ENCODE assay signal across 20 cellular contexts in genomic region chr4:76035799-76036389, GRCh38. TPM values are rescaled to one million over a fixed set of nuclear protein-coding genes. Genes with fewer than 3 reads are reported as not detected.
DNase-seq lines count a peak whose midpoint lies in the region; ATAC-seq lines count a peak whose summit lies in the region.
"Had no signal": no experiment of that assay in that cellular context is flagged by ENCODE, and none has a peak within 500 bp of the region (broad histone marks: within the 10 kb centered on the region; RNA-seq: fewer than 3 reads in every experiment).

Gene CXCL11, minus strand, starts transcription at chr4:76036070. Its CDS starts 83 bp downstream, at chr4:76035987.

- CTCF ChIA-PET in activated naive CD4-positive, alpha-beta T cell treated with anti-CD3 and anti-CD28 coated beads, Interleukin-2, amount 10 ng/mL, durations not matched to agents 7 days and 5 days (lab: Charles Lee): no interaction called here

- H3K27ac Mint-ChIP-seq in activated naive CD4-positive, alpha-beta T cell treated with anti-CD3 and anti-CD28 coated beads, Interleukin-2, amount 50 U/mL, for 24 hours: peak within 1 kb of the TSS; percentile 0
- H3K27ac Mint-ChIP-seq in activated naive CD4-positive, alpha-beta T cell treated with anti-CD3 and anti-CD28 coated beads, Interleukin-2, amount 10 ng/mL, durations not matched to agents 7 days and 5 days: no peak within 1 kb of the TSS
- H3K27ac Mint-ChIP-seq: activated CD8-positive, alpha-beta T cell treated with anti-CD3 and anti-CD28 coated beads for 36 hours had no signal

- H3K4me3 Mint-ChIP-seq in activated naive CD4-positive, alpha-beta T cell treated with anti-CD3 and anti-CD28 coated beads, Interleukin-2, amount 50 U/mL, for 24 hours: no peak within 1 kb of the TSS
- no peak within 1 kb of the TSS for H3K4me3 Mint-ChIP-seq in activated naive CD4-positive, alpha-beta T cell treated with anti-CD3 and anti-CD28 coated beads, Interleukin-2, amount 10 ng/mL, durations not matched to agents 7 days and 5 days
- H3K4me3 Mint-ChIP-seq: activated CD8-positive, alpha-beta T cell treated with anti-CD3 and anti-CD28 coated beads for 36 hours had no signal

- no peaks in the 10 kb centered on the region for H3K27me3 Mint-ChIP-seq in activated naive CD4-positive, alpha-beta T cell treated with anti-CD3 and anti-CD28 coated beads, Interleukin-2, amount 50 U/mL, for 24 hours
- H3K27me3 Mint-ChIP-seq in activated naive CD4-positive, alpha-beta T cell treated with anti-CD3 and anti-CD28 coated beads, Interleukin-2, amount 10 ng/mL, durations not matched to agents 7 days and 5 days: no peaks in the 10 kb centered on the region

- no peak for DNase-seq in activated naive CD4-positive, alpha-beta T cell treated with anti-CD3 and anti-CD28 coated beads, Interleukin-2, amount 10 ng/mL, durations not matched to agents 7 days and 5 days
- DNase-seq in OCI-M1 (lab: John Stamatoyannopoulos, UW) (peak; percentile 43), epithelial cell of prostate (ENCODE audit: low read depth, low spot score) (no peak), renal cortical epithelial cell (ENCODE audit: low read depth) (peak; percentile 28), iPS-NIHi7 (ENCODE audit: extremely low spot score) (no peak)
- DNase-seq in stimulated activated CD4-positive, alpha-beta T cell treated with anti-CD3 and anti-CD28 coated beads, Interleukin-4, amount 100 ng/mL, for 1 hour: no peak
- DNase-seq: activated CD4-positive, CD25-positive, alpha-beta regulatory T cell; activated CD8-positive, alpha-beta T cell treated with anti-CD3 and anti-CD28 coated beads for 36 hours; activated gamma-delta T cell treated with Interleukin-2 at 50 U/mL for 16 hours; C1 segment of cervical spinal cord; Calu3; caudate nucleus; esophagus squamous epithelium; NCI-H187; stimulated activated CD4-positive, alpha-beta T cell treated with anti-CD3 and anti-CD28 coated beads, Interleukin-12 subunit alpha, Interleukin-12 subunit beta, amount 100 ng/mL, for 4 hours; T-helper 9 cell had no signal

- H3K9me3 Mint-ChIP-seq in activated naive CD4-positive, alpha-beta T cell treated with anti-CD3 and anti-CD28 coated beads, Interleukin-2, amount 50 U/mL, for 24 hours: no peaks in the 10 kb centered on the region
- no peaks in the 10 kb centered on the region for H3K9me3 Mint-ChIP-seq in activated naive CD4-positive, alpha-beta T cell treated with anti-CD3 and anti-CD28 coated beads, Interleukin-2, amount 10 ng/mL, durations not matched to agents 7 days and 5 days
- H3K9me3 Mint-ChIP-seq: activated CD8-positive, alpha-beta T cell treated with anti-CD3 and anti-CD28 coated beads for 36 hours had no signal

- no peak for ATAC-seq in GM21723 (IDR thresholded peaks at IDR 0.05; ENCODE audit: unreplicated experiment)
- ATAC-seq: activated CD8-positive, alpha-beta T cell treated with anti-CD3 and anti-CD28 coated beads for 36 hours had no signal

- H3K4me1 Mint-ChIP-seq in activated naive CD4-positive, alpha-beta T cell treated with anti-CD3 and anti-CD28 coated beads, Interleukin-2, amount 50 U/mL, for 24 hours: no peaks in the 10 kb centered on the region
- H3K4me1 Mint-ChIP-seq in activated naive CD4-positive, alpha-beta T cell treated with anti-CD3 and anti-CD28 coated beads, Interleukin-2, amount 10 ng/mL, durations not matched to agents 7 days and 5 days: no peaks in the 10 kb centered on the region

- H3K27ac ChIP-seq in epithelial cell of prostate: peak within 1 kb of the TSS; percentile 12
- H3K27ac ChIP-seq: esophagus squamous epithelium, RWPE1 had no signal

- H3K36me3 Mint-ChIP-seq in activated naive CD4-positive, alpha-beta T cell treated with anti-CD3 and anti-CD28 coated beads, Interleukin-2, amount 50 U/mL, for 24 hours: no peaks in the 10 kb centered on the region
- no peaks in the 10 kb centered on the region for H3K36me3 Mint-ChIP-seq in activated naive CD4-positive, alpha-beta T cell treated with anti-CD3 and anti-CD28 coated beads, Interleukin-2, amount 10 ng/mL, durations not matched to agents 7 days and 5 days

RNA-seq across cellular contexts. Expression of gene CXCL11, which starts in this region (rescaled TPM):
- 0.10 and 1.2 TPM in 2 replicates for total RNA-seq in renal cortical epithelial cell
- total RNA-seq: activated CD8-positive, alpha-beta T cell treated with anti-CD3 and anti-CD28 coated beads for 36 hours; mucosa of gallbladder had no signal

Comparison
In these comparisons a context has a peak if more than half of its experiments do, and no peak if none do; other contexts are left out.
1. DNase-seq: peak in OCI-M1 (single experiment) and renal cortical epithelial cell (single experiment); none in activated naive CD4-positive, alpha-beta T cell treated with anti-CD3 and anti-CD28 coated beads, Interleukin-2, amount 10 ng/mL, durations not matched to agents 7 days and 5 days (single experiment), epithelial cell of prostate (single experiment), stimulated activated CD4-positive, alpha-beta T cell treated with anti-CD3 and anti-CD28 coated beads, Interleukin-4, amount 100 ng/mL, for 1 hour (single experiment) and iPS-NIHi7 (single experiment).